35 cellular contexts compared by ENCODE assay signal in the genomic region with DNA sequence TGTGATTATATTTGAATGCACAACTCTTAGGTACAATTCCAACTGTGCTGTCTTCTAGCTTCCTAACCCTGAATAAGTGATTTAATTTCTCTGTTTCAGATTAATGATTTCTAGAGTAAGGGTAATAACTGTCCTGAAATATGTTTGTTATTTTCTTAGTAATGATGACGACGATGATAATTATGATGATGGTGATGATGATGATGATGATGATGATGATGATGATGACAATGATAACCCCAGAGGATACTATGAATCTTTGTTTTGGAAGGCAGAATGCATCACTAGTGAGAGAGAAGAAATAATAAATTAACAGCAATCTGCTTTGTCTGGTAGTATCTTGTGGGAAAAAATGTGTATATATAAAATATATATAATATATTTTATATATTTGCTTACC.
"Had no signal": no experiment of that assay in that cellular context is flagged by ENCODE, and none has a peak within 500 bp of the region (broad histone marks: within the 10 kb centered on the region; RNA-seq: fewer than 3 reads in every experiment).

No MANE protein-coding gene starts in this region.

- H3K9me3 ChIP-seq: MG63 had no signal

- H3K4me3 ChIP-seq: MG63 had no signal

- H3K27me3 ChIP-seq: MG63 had no signal

- DNase-seq: Karpas-422, Kasumi-1, MG63, MM.1S, MV-4-11, NCI-H1048, NCI-H1092, NCI-H1092 treated with DMSO at 0.1 percent for 48 hours, NCI-H1105, NCI-H1105 treated with DMSO at 0.1 percent for 48 hours, NCI-H1417, NCI-H1417 treated with DMSO at 0.1 percent for 48 hours, NCI-H1436, NCI-H1436 treated with DMSO at 0.1 percent for 48 hours, NCI-H146, NCI-H1694, NCI-H1694 treated with DMSO at 0.1 percent for 48 hours, NCI-H187, NCI-H187 treated with DMSO at 0.1 percent for 48 hours, NCI-H1930, NCI-H2029, NCI-H2029 treated with DMSO at 0.1 percent for 48 hours, NCI-H2081, NCI-H2081 treated with DMSO at 0.1 percent for 48 hours, NCI-H2107, NCI-H2171, NCI-H2171 treated with DMSO at 0.1 percent for 48 hours, NCI-H2227 treated with DMSO at 0.1 percent for 48 hours, NCI-H226, NCI-H345, NCI-H446, NCI-H446 treated with DMSO at 0.1 percent for 48 hours, NCI-H510A, NCI-H510A treated with DMSO at 0.1 percent for 48 hours, NCI-H524 had no signal

- H3K36me3 ChIP-seq: MG63 had no signal
